26 cellular contexts compared by ENCODE assay signal in the genomic region with DNA sequence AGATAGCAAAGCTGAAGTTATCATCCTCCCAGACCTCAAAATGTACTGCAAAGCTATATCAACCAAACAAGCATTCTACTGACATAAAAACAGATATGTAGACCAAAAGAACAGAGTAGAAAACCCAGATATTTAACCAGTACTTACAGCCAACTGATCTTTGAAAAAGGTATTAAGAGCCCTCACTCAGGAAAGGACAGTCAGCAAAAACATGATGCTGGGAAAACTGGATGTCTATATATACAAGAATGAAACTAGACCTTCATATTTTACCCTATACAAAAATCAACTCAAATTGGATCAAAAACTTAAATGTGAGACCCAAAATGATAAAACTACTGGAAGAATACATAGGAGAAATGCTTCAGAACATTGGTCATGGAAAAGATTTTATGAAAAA.
"Had no signal": no experiment of that assay in that cellular context is flagged by ENCODE, and none has a peak within 500 bp of the region (broad histone marks: within the 10 kb centered on the region; RNA-seq: fewer than 3 reads in every experiment).

No MANE protein-coding gene starts in this region.

- H3K27me3 ChIP-seq: neutrophil, pancreas, right lobe of liver, sigmoid colon, stomach, thyroid gland, tibial nerve, upper lobe of left lung, vagina had no signal

- DNase-seq: naive thymus-derived CD8-positive, alpha-beta T cell; nephron progenitor cell; nucleus accumbens; pancreas; posterior cingulate gyrus; psoas muscle; right cardiac atrium; right lobe of liver; sigmoid colon; small intestine; stimulated activated CD4-positive, alpha-beta T cell treated with anti-CD3 and anti-CD28 coated beads, Interleukin-15, amount 100 ng/mL, for 24 hours; stimulated activated CD4-positive, alpha-beta T cell treated with anti-CD3 and anti-CD28 coated beads, Interleukin-2, amount 100 ng/mL, for 24 hours; stimulated activated CD4-positive, alpha-beta T cell treated with anti-CD3 and anti-CD28 coated beads, Interleukin-2, amount 100 ng/mL, for 48 hours; stimulated activated CD4-positive, alpha-beta T cell treated with anti-CD3 and anti-CD28 coated beads, Interleukin-4, amount 100 ng/mL, for 24 hours; stimulated activated naive B cell treated with anti-CD40 and anti-IgM and Interleukin-4, amounts not matched to agents 10 μg/mL and 1 μg/mL and 100 μg/mL, for 72 hours; stimulated activated naive CD4-positive, alpha-beta T cell treated with Interleukin-2 at 50 U/mL for 16 hours; stomach; thyroid gland; upper lobe of left lung had no signal

- H3K9me3 ChIP-seq: neutrophil, psoas muscle, right lobe of liver, sigmoid colon, stomach, thoracic aorta, thyroid gland, upper lobe of left lung, vagina had no signal

- H3K27ac ChIP-seq: neutrophil, pancreas, psoas muscle, right lobe of liver, sigmoid colon, stomach, thoracic aorta, thyroid gland, tibial nerve, upper lobe of left lung, vagina had no signal

- H3K36me3 ChIP-seq: neutrophil, pancreas, right lobe of liver, sigmoid colon, stomach, thoracic aorta, thyroid gland, tibial nerve, upper lobe of left lung, vagina had no signal

- ATAC-seq: naive thymus-derived CD8-positive, alpha-beta T cell; natural killer cell treated with Interleukin-12 subunit alpha and Interleukin-12 subunit beta and Interleukin-15 and Interleukin-18, amount 100 ng/mL, for 72 hours; pancreas; psoas muscle; right cardiac atrium; right lobe of liver; stimulated activated effector memory CD8-positive, alpha-beta T cell treated with anti-CD3 and anti-CD28 coated beads, Interleukin-12 subunit alpha, Interleukin-12 subunit beta, amount 100 ng/mL, for 72 hours; stimulated activated naive B cell treated with anti-CD40 and anti-IgM and Interleukin-4, amounts not matched to agents 10 μg/mL and 1 μg/mL and 100 μg/mL, for 72 hours had no signal

- H3K4me1 ChIP-seq: pancreas, psoas muscle, right lobe of liver, sigmoid colon, stomach, thyroid gland, tibial nerve, upper lobe of left lung, vagina had no signal

- H3K4me3 ChIP-seq: pancreas, psoas muscle, right lobe of liver, sigmoid colon, stomach, thoracic aorta, thyroid gland, tibial nerve, upper lobe of left lung, vagina had no signal

- FAIRE-seq: pancreas, small intestine, urothelium cell line had no signal
